1 cellular context compared by ENCODE assay signal in genomic region chr20:63686094-63686491, GRCh38.
TF ChIP-seq lines count a peak whose summit lies in the region.

No MANE protein-coding gene starts in this region.

TF ChIP-seq in HepG2, 621 proteins besides CTCF, POLR2A, EP300 and RAD21:
- TF ChIP-seq ZNF549 (CRISPR knock-in tag; IDR thresholded peaks at IDR 0.05) (no peak), EED (CRISPR knock-in tag; IDR thresholded peaks at IDR 0.05) (peak; percentile 43; the same call in 1 of the 2 replicates), AGO1 (IDR thresholded peaks at IDR 0.05; ENCODE audit: low read depth, low read length, poor library complexity, severe bottlenecking) (peak; percentile 90), RBFOX2 (IDR thresholded peaks at IDR 0.05; ENCODE audit: low read depth, low read length) (peak; percentile 52), ZNF280B (CRISPR knock-in tag; IDR thresholded peaks at IDR 0.05; ENCODE audit: borderline replicate concordance) (0 out of 2 replicates have a peak, but pooled peaks have one; percentile 24), ZNF382 (CRISPR knock-in tag; IDR thresholded peaks at IDR 0.05; ENCODE audit: borderline replicate concordance) (no peak), ZNF75D (CRISPR knock-in tag; IDR thresholded peaks at IDR 0.05; ENCODE audit: borderline replicate concordance) (no peak), POLR2AphosphoS2 (IDR thresholded peaks at IDR 0.05; ENCODE audit: low read depth, low read length) (peak; percentile 11; the same call in 1 of the 2 replicates), AGO2 (optimal IDR thresholded peaks at IDR 0.05; ENCODE audit: low read depth, low read length) (peak; percentile 73), KDM5A (IDR thresholded peaks at IDR 0.05; ENCODE audit: borderline replicate concordance, low read length) (no peak), TP53 (CRISPR knock-in tag; conservative IDR thresholded peaks at IDR 0.05) (no peak)
